In genomic region chr17:41055130-41055529, GRCh38 we compare ENCODE assay signal across 1 cellular context. TPM values are rescaled to one million over a fixed set of nuclear protein-coding genes. Genes with fewer than 3 reads are reported as not detected.
"Had no signal": no experiment of that assay in that cellular context is flagged by ENCODE, and none has a peak within 500 bp of the region (broad histone marks: within the 10 kb centered on the region; RNA-seq: fewer than 3 reads in every experiment).

Gene KRTAP2-2 (minus strand): TSS chr17:41055230. CDS start chr17:41055211, 19 bp downstream.

RNA-seq across cellular contexts. Expression of gene KRTAP2-2, which starts in this region (rescaled TPM):
- total RNA-seq: GM12878 had no signal
- polyA plus RNA-seq: GM12878 had no signal
